In the genomic region with DNA sequence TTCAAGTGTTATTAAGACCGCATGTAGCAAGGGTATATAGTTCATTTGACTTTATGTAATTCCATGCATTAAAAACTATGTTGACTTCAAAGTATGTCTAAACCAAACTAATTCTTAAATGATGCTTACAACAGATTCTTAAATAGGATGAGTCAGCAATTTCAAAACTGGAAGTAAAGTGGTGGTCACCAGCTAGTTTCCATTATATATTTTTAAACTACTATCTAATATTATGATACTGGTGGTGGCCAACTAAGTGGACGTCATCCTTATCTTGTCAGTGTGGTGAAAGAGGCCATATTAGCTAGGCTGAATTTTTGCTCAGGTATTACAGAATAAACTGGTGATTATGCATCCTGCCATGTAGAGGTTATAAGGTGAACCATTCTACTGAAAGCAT, we compare ENCODE assay signal across 8 cellular contexts. TPM values are rescaled to one million over a fixed set of nuclear protein-coding genes. Genes with fewer than 3 reads are reported as not detected.
DNase-seq lines count a peak whose midpoint lies in the region; ATAC-seq and TF ChIP-seq lines count a peak whose summit lies in the region.

No MANE protein-coding gene starts in this region.

- peak overlapping the region; percentile 82 for H3K4me3 ChIP-seq in colonic mucosa
- H3K4me3 ChIP-seq in psoas muscle: peak overlapping the region; percentile 76

- peak; percentile 51 for DNase-seq in GM13977 (ENCODE audit: low spot score)
- DNase-seq in colonic mucosa: no peak
- DNase-seq in psoas muscle: no peak
- no peak for DNase-seq in COLO829 (ENCODE audit: low spot score)
- no peak for DNase-seq in posterior vena cava (ENCODE audit: low spot score)
- DNase-seq in activated CD8-positive, alpha-beta memory T cell treated with anti-CD3 and anti-CD28 coated beads for 24 hours: no peak
- DNase-seq in activated naive CD4-positive, alpha-beta T cell treated with anti-CD3 and anti-CD28 coated beads, Interleukin-2, amount 50 U/mL, for 72 hours (ENCODE audit: low spot score in 2 of 2): no peak

- H3K27ac ChIP-seq in colonic mucosa (no peak overlapping the region), psoas muscle (no peak overlapping the region)

- peak; percentile 27 for ATAC-seq in HG03439 (IDR thresholded peaks at IDR 0.05; ENCODE audit: unreplicated experiment)
- no peak for ATAC-seq in psoas muscle
- ATAC-seq in activated naive CD4-positive, alpha-beta T cell treated with anti-CD3 and anti-CD28 coated beads, Interleukin-2, amount 50 U/mL, for 72 hours: no peak

- TF ChIP-seq CTCF in GM13977 (IDR thresholded peaks at IDR 0.05; ENCODE audit: extremely low read depth, insufficient read depth, missing control alignments) (no peak), colonic mucosa (IDR thresholded peaks at IDR 0.05) (no peak), psoas muscle (IDR thresholded peaks at IDR 0.05) (no peak)

- intact Hi-C loops in colonic mucosa (cut with DNase I) (no loop called here), psoas muscle (cut with DNase I) (loop anchor here in 1 of 2 donors (5.0 kb wide), 1 partner anchor 300 kb away; no protein-coding TSS in a partner anchor), posterior vena cava (cut with DNase I) (no loop called here)

- H3K36me3 ChIP-seq in colonic mucosa: no peaks in the 10 kb centered on the region
- H3K36me3 ChIP-seq in psoas muscle (ENCODE audit: insufficient read depth in 1 of 2, low read depth in 1 of 2): no peaks in the 10 kb centered on the region

- in situ Hi-C loops in GM13977 (cut with MboI; ENCODE audit: low pct_unique_long_range_greater_than_20kb, low sequenced_read_pairs, unreplicated experiment): no loop called here

- H3K4me1 ChIP-seq in colonic mucosa (no peaks in the 10 kb centered on the region), psoas muscle (peaks cover 8% of the 10 kb centered on the region)

- no peaks in the 10 kb centered on the region for H3K36me3 Mint-ChIP-seq in activated naive CD4-positive, alpha-beta T cell treated with anti-CD3 and anti-CD28 coated beads, Interleukin-2, amount 50 U/mL, for 72 hours

- H3K9me3 ChIP-seq in colonic mucosa (no peaks in the 10 kb centered on the region), psoas muscle (no peaks in the 10 kb centered on the region)

- H3K27ac Mint-ChIP-seq in activated naive CD4-positive, alpha-beta T cell treated with anti-CD3 and anti-CD28 coated beads, Interleukin-2, amount 50 U/mL, for 72 hours: no peak overlapping the region

- no peaks in the 10 kb centered on the region for H3K9me3 Mint-ChIP-seq in activated naive CD4-positive, alpha-beta T cell treated with anti-CD3 and anti-CD28 coated beads, Interleukin-2, amount 50 U/mL, for 72 hours

- H3K27me3 ChIP-seq in colonic mucosa (no peaks in the 10 kb centered on the region), psoas muscle (ENCODE audit: insufficient read depth in 3 of 3, low read length in 2 of 3) (no peaks in the 10 kb centered on the region)

- no peak overlapping the region for H3K9ac ChIP-seq in colonic mucosa (ENCODE audit: low read depth in 2 of 2, low read length in 2 of 2)

- 29 to 64% (median 44%) methylated on average over 2 of the region's 2 CpGs for WGBS in psoas muscle, 3 donors

RNA-seq across cellular contexts. Expression of gene IL15, which starts 1.2 kb away (rescaled TPM):
- 1 to 10 TPM; 2.7 to 4.9 TPM for total RNA-seq in colonic mucosa
- 1 to 10 TPM; 1.4 to 2.4 (median 2.2) TPM for total RNA-seq in psoas muscle
- 1 to 10 TPM; 1.8 to 3.0 (median 2.2) TPM for polyA plus RNA-seq in psoas muscle
- total RNA-seq in posterior vena cava: 1 to 10 TPM; 3.7 to 7.1 TPM
- total RNA-seq in activated naive CD4-positive, alpha-beta T cell treated with anti-CD3 and anti-CD28 coated beads, Interleukin-2, amount 50 U/mL, for 72 hours: 1 to 10 TPM; 1.1 to 1.2 TPM
